33 cellular contexts compared by ENCODE assay signal in genomic region chr14:60487211-60487610, GRCh38. TPM values are rescaled to one million over a fixed set of nuclear protein-coding genes. Genes with fewer than 3 reads are reported as not detected.
"Had no signal": no experiment of that assay in that cellular context is flagged by ENCODE, and none has a peak within 500 bp of the region (broad histone marks: within the 10 kb centered on the region; RNA-seq: fewer than 3 reads in every experiment).

No MANE protein-coding gene starts in this region.

- H3K4me3 Mint-ChIP-seq: activated CD4-positive, alpha-beta T cell treated with anti-CD3 and anti-CD28 coated beads, Interleukin-2, amount 10 ng/mL, durations not matched to agents 7 days and 5 days; activated CD8-positive, alpha-beta T cell treated with anti-CD3 and anti-CD28 coated beads for 36 hours; activated T-cell treated with anti-CD3 and anti-CD28 coated beads, Interleukin-2, amount 50 U/mL, for 4 hours; activated T-helper 17 cell treated with anti-CD3 and anti-CD28 coated beads, Interleukin-2, amount 50 U/mL, for 72 hours; effector memory CD8-positive, alpha-beta T cell; natural killer cell treated with Interleukin-12 subunit alpha and Interleukin-12 subunit beta and Interleukin-15 and Interleukin-18, amount 100 ng/mL, for 72 hours; stimulated activated naive B cell treated with anti-CD40 and anti-IgM and Interleukin-4, amounts not matched to agents 10 μg/mL and 1 μg/mL and 100 μg/mL, for 72 hours had no signal

- H3K9me3 Mint-ChIP-seq: activated CD4-positive, alpha-beta T cell treated with anti-CD3 and anti-CD28 coated beads, Interleukin-2, amount 10 ng/mL, durations not matched to agents 7 days and 5 days; activated CD8-positive, alpha-beta T cell treated with anti-CD3 and anti-CD28 coated beads for 36 hours; activated T-cell treated with anti-CD3 and anti-CD28 coated beads, Interleukin-2, amount 50 U/mL, for 4 hours; activated T-helper 17 cell treated with anti-CD3 and anti-CD28 coated beads, Interleukin-2, amount 50 U/mL, for 72 hours; stimulated activated naive B cell treated with anti-CD40 and anti-IgM and Interleukin-4, amounts not matched to agents 10 μg/mL and 1 μg/mL and 100 μg/mL, for 72 hours had no signal

- H3K27ac Mint-ChIP-seq: activated CD4-positive, alpha-beta T cell treated with anti-CD3 and anti-CD28 coated beads, Interleukin-2, amount 10 ng/mL, durations not matched to agents 7 days and 5 days; activated CD8-positive, alpha-beta T cell treated with anti-CD3 and anti-CD28 coated beads for 36 hours; activated T-helper 17 cell treated with anti-CD3 and anti-CD28 coated beads, Interleukin-2, amount 50 U/mL, for 72 hours; effector memory CD8-positive, alpha-beta T cell; natural killer cell treated with Interleukin-12 subunit alpha and Interleukin-12 subunit beta and Interleukin-15 and Interleukin-18, amount 100 ng/mL, for 72 hours; stimulated activated naive B cell treated with anti-CD40 and anti-IgM and Interleukin-4, amounts not matched to agents 10 μg/mL and 1 μg/mL and 100 μg/mL, for 72 hours had no signal

- DNase-seq: activated CD4-positive, alpha-beta T cell treated with anti-CD3 and anti-CD28 coated beads, Interleukin-2, amount 10 ng/mL, durations not matched to agents 7 days and 5 days; activated CD4-positive, CD25-positive, alpha-beta regulatory T cell treated with anti-CD3 and anti-CD28 coated beads, Interleukin-2, amount 50 U/mL, for 72 hours; activated CD8-positive, alpha-beta T cell treated with anti-CD3 and anti-CD28 coated beads for 36 hours; activated gamma-delta T cell treated with Interleukin-2 at 50 U/mL for 16 hours; activated naive CD4-positive, alpha-beta T cell treated with anti-CD3 and anti-CD28 coated beads, Interleukin-2, amount 50 U/mL, for 16 hours; activated T-cell treated with anti-CD3 and anti-CD28 coated beads, Interleukin-2, amount 50 U/mL, for 4 hours; amniotic stem cell; brain microvascular endothelial cell; cortex of kidney; effector memory CD8-positive, alpha-beta T cell; erythroblast; gastrocnemius medialis; glutamatergic neuron; islet precursor cell; left cardiac atrium; left ventricle myocardium superior; mucosa of descending colon; stimulated activated CD4-positive, alpha-beta T cell treated with anti-CD3 and anti-CD28 coated beads, Interleukin-1b, Interleukin-23, amount 100 ng/mL, for 48 hours; stimulated activated naive B cell treated with anti-CD40 and anti-IgM and Interleukin-4, amounts not matched to agents 10 μg/mL and 1 μg/mL and 100 μg/mL, for 72 hours; stomach; thyroid gland; upper lobe of left lung had no signal

- H3K36me3 Mint-ChIP-seq: natural killer cell treated with Interleukin-12 subunit alpha and Interleukin-12 subunit beta and Interleukin-15 and Interleukin-18, amount 100 ng/mL, for 72 hours; stimulated activated naive B cell treated with anti-CD40 and anti-IgM and Interleukin-4, amounts not matched to agents 10 μg/mL and 1 μg/mL and 100 μg/mL, for 72 hours had no signal

- H3K4me1 Mint-ChIP-seq: activated T-helper 17 cell treated with anti-CD3 and anti-CD28 coated beads, Interleukin-2, amount 50 U/mL, for 72 hours had no signal

RNA-seq across cellular contexts. Expression of gene C14orf39, which starts 1.3 kb away (rescaled TPM):
- total RNA-seq: activated CD4-positive, alpha-beta T cell treated with anti-CD3 and anti-CD28 coated beads, Interleukin-2, amount 10 ng/mL, durations not matched to agents 7 days and 5 days; activated CD8-positive, alpha-beta T cell treated with anti-CD3 and anti-CD28 coated beads for 36 hours; activated T-cell treated with anti-CD3 and anti-CD28 coated beads, Interleukin-2, amount 50 U/mL, for 4 hours; activated T-helper 17 cell treated with anti-CD3 and anti-CD28 coated beads, Interleukin-2, amount 50 U/mL, for 72 hours; cardiac septum; left cardiac atrium; left ventricle myocardium superior; lung microvascular endothelial cell; natural killer cell treated with Interleukin-12 subunit alpha and Interleukin-12 subunit beta and Interleukin-15 and Interleukin-18, amount 100 ng/mL, for 72 hours; omental fat pad; right atrium auricular region had no signal

RNA-seq across cellular contexts. Expression of gene SIX6, which starts 21.7 kb away (rescaled TPM):
- total RNA-seq: activated CD4-positive, alpha-beta T cell treated with anti-CD3 and anti-CD28 coated beads, Interleukin-2, amount 10 ng/mL, durations not matched to agents 7 days and 5 days; activated CD8-positive, alpha-beta T cell treated with anti-CD3 and anti-CD28 coated beads for 36 hours; activated T-cell treated with anti-CD3 and anti-CD28 coated beads, Interleukin-2, amount 50 U/mL, for 4 hours; activated T-helper 17 cell treated with anti-CD3 and anti-CD28 coated beads, Interleukin-2, amount 50 U/mL, for 72 hours; astrocyte; cardiac septum; cerebellum; left cardiac atrium; left ventricle myocardium superior; lung microvascular endothelial cell; mesenteric fat pad; mucosa of descending colon; natural killer cell treated with Interleukin-12 subunit alpha and Interleukin-12 subunit beta and Interleukin-15 and Interleukin-18, amount 100 ng/mL, for 72 hours; omental fat pad; pulmonary artery endothelial cell; right atrium auricular region; smooth muscle cell; stomach; thyroid gland; upper lobe of left lung had no signal
